In genomic region chr13:29577135-29578051, GRCh38 we compare ENCODE assay signal across 1 cellular context.
TF ChIP-seq lines count a peak whose summit lies in the region.

No MANE protein-coding gene starts in this region.

TF ChIP-seq in GM12878, 131 proteins besides CTCF, POLR2A, EP300 and RAD21:
- TF ChIP-seq ATF3 (IDR thresholded peaks at IDR 0.05; ENCODE audit: borderline replicate concordance, extremely low read depth, low read depth, low read length) (no peak), IRF4 (IDR thresholded peaks at IDR 0.05; ENCODE audit: low read depth, low read length) (no peak), HSF1 (IDR thresholded peaks at IDR 0.05; ENCODE audit: low read depth, low read length) (no peak), PAX5 (IDR thresholded peaks at IDR 0.05; ENCODE audit: borderline replicate concordance, low read depth, low read length) (no peak), CREM (IDR thresholded peaks at IDR 0.05; ENCODE audit: low read depth) (no peak)
